ENCODE assay signal across 18 cellular contexts in genomic region chr17:8140413-8141029, GRCh38. TPM values are rescaled to one million over a fixed set of nuclear protein-coding genes. Genes with fewer than 3 reads are reported as not detected.
DNase-seq lines count a peak whose midpoint lies in the region; ATAC-seq and TF ChIP-seq lines count a peak whose summit lies in the region.
"Had no signal": no experiment of that assay in that cellular context is flagged by ENCODE, and none has a peak within 500 bp of the region (broad histone marks: within the 10 kb centered on the region; RNA-seq: fewer than 3 reads in every experiment).

No MANE protein-coding gene starts in this region.

- no peak for TF ChIP-seq POLR2A in uterus (IDR thresholded peaks at IDR 0.05)

- no peak overlapping the region for H3K18ac ChIP-seq in neuronal stem cell (ENCODE audit: low read length)

- H3K9me3 ChIP-seq in right atrium auricular region (no peaks in the 10 kb centered on the region), colonic mucosa (no peaks in the 10 kb centered on the region), neuronal stem cell (replicated peaks in 1 of 2; ENCODE audit: control insufficient read depth in 2 of 2, insufficient read depth in 1 of 2, low read depth in 1 of 2, low read length in 2 of 2) (no peaks in the 10 kb centered on the region), uterus (no peaks in the 10 kb centered on the region)
- H3K9me3 ChIP-seq: left lung had no signal

- peak overlapping the region; percentile 56 for H2BK5ac ChIP-seq in neuronal stem cell (ENCODE audit: low read length)

- no peak overlapping the region for H3K4me2 ChIP-seq in neuronal stem cell (ENCODE audit: insufficient read depth, low read length, poor library complexity, severe bottlenecking)
- H3K4me2 ChIP-seq: KMS-11 had no signal

- H3K23ac ChIP-seq in neuronal stem cell (ENCODE audit: low read depth, low read length, poor library complexity): no peak overlapping the region

- no peak overlapping the region for H3K14ac ChIP-seq in neuronal stem cell (ENCODE audit: low read length)

- no peak overlapping the region for H2AFZ ChIP-seq in neuronal stem cell (ENCODE audit: low read length)

- no peak for TF ChIP-seq CTCF in right atrium auricular region (IDR thresholded peaks at IDR 0.05)
- no peak for TF ChIP-seq CTCF in colonic mucosa (IDR thresholded peaks at IDR 0.05)
- TF ChIP-seq CTCF in uterus (IDR thresholded peaks at IDR 0.05): no peak
- TF ChIP-seq CTCF in GM20000 (IDR thresholded peaks at IDR 0.05; ENCODE audit: extremely low read depth, missing control alignments): no peak

- H3K9ac ChIP-seq in colonic mucosa (ENCODE audit: low read depth in 2 of 2, low read length in 2 of 2) (no peak overlapping the region), neuronal stem cell (ENCODE audit: low read depth, low read length, poor library complexity) (no peak overlapping the region)
- H3K9ac ChIP-seq: KMS-11 had no signal

- H2AK5ac ChIP-seq in neuronal stem cell (ENCODE audit: low read depth, low read length): no peak overlapping the region

- no peak overlapping the region for H2BK12ac ChIP-seq in neuronal stem cell (ENCODE audit: low read length)

- intact Hi-C loops in Right ventricle myocardium inferior (cut with DNase I) (loop anchor here (1.0 kb wide), 1 partner anchor 9 kb away; no protein-coding TSS in a partner anchor), colonic mucosa (cut with DNase I) (no loop called here), uterus (cut with DNase I; ENCODE audit: low total_unique reads) (no loop called here)

- no peak for ATAC-seq in Right ventricle myocardium inferior
- no peak for ATAC-seq in GM21737 (IDR thresholded peaks at IDR 0.05; ENCODE audit: unreplicated experiment)
- ATAC-seq: left lung, WTC11 had no signal

- no peak for DNase-seq in right atrium auricular region (ENCODE audit: low spot score)
- no peak for DNase-seq in Right ventricle myocardium inferior (ENCODE audit: missing footprints)
- peak; percentile 20 for DNase-seq in colonic mucosa
- no peak for DNase-seq in neuronal stem cell (ENCODE audit: low spot score)
- no peak for DNase-seq in uterus
- no peak for DNase-seq in GM20000 (ENCODE audit: low spot score)
- DNase-seq in NCI-H1417 (lab: John Stamatoyannopoulos, UW): no peak
- DNase-seq: activated gamma-delta T cell treated with Interleukin-2 at 50 U/mL for 16 hours, AML-193, NCI-H1092 treated with DMSO at 0.1 percent for 48 hours, NCI-H774 had no signal

- no peak overlapping the region for H4K91ac ChIP-seq in neuronal stem cell (ENCODE audit: low read depth, low read length, poor library complexity)

- H3K36me3 ChIP-seq in right atrium auricular region: peaks cover 63% of the 10 kb centered on the region
- peaks cover 11% of the 10 kb centered on the region for H3K36me3 ChIP-seq in colonic mucosa
- H3K36me3 ChIP-seq in neuronal stem cell (replicated peaks in 1 of 2; ENCODE audit: control insufficient read depth in 2 of 2, insufficient read depth in 2 of 2, low read length in 2 of 2): peaks cover 38 to 53% of the 10 kb centered on the region in 2 donors
- no peaks in the 10 kb centered on the region for H3K36me3 ChIP-seq in uterus

- WGBS in neuronal stem cell (ENCODE audit: extremely low coverage in 2 of 2, insufficient read length in 2 of 2, insufficient replicate concordance in 1 of 2), 2 donors: no CpG with 5 or more reads among the region's 7 CpGs

- H3K4ac ChIP-seq in neuronal stem cell (ENCODE audit: low read length): no peak overlapping the region

- H3K4me1 ChIP-seq in right atrium auricular region (peaks cover 0 to 37% of the 10 kb centered on the region in 2 donors), colonic mucosa (no peaks in the 10 kb centered on the region), neuronal stem cell (ENCODE audit: control insufficient read depth in 2 of 2, insufficient read depth in 1 of 2, low read depth in 1 of 2, low read length in 2 of 2) (peaks cover 0 to 5% of the 10 kb centered on the region in 2 donors), uterus (peaks cover 0 to 5% of the 10 kb centered on the region in 2 donors)

- H3K79me1 ChIP-seq in neuronal stem cell (ENCODE audit: low read depth, low read length): peaks cover 6% of the 10 kb centered on the region

- H3K27me3 ChIP-seq in right atrium auricular region (no peaks in the 10 kb centered on the region), colonic mucosa (no peaks in the 10 kb centered on the region), neuronal stem cell (ENCODE audit: control insufficient read depth in 3 of 3, insufficient read depth in 3 of 3, low read depth in 1 of 3, low read length in 3 of 3) (peaks cover 0 to 7% (median 0%) of the 10 kb centered on the region in 3 experiments), uterus (no peaks in the 10 kb centered on the region)
- H3K27me3 ChIP-seq: left lung had no signal

- H3K27ac ChIP-seq in right atrium auricular region (peak overlapping the region; percentile 88 to 95), colonic mucosa (no peak overlapping the region), neuronal stem cell (replicated peaks; ENCODE audit: low read length) (no peak overlapping the region), uterus (peak overlapping the region; percentile 80 to 96)
- H3K27ac ChIP-seq: KMS-11 had no signal

- no peak overlapping the region for H4K8ac ChIP-seq in neuronal stem cell (ENCODE audit: low read depth, low read length)

- no peak overlapping the region for H2BK120ac ChIP-seq in neuronal stem cell (ENCODE audit: low read depth, low read length)

- H3K4me3 ChIP-seq in right atrium auricular region (no peak overlapping the region), colonic mucosa (no peak overlapping the region), neuronal stem cell (ENCODE audit: low read length in 2 of 2) (no peak overlapping the region), uterus (no peak overlapping the region)
- H3K4me3 ChIP-seq: left lung had no signal

- H2BK15ac ChIP-seq in neuronal stem cell (ENCODE audit: low read length): no peak overlapping the region

RNA-seq across cellular contexts. Expression of gene PER1, which starts 11.7 kb away (rescaled TPM):
- 10 to 100 TPM; 59.4 to 75.0 TPM for total RNA-seq in right atrium auricular region
- 124 TPM for total RNA-seq in Right ventricle myocardium inferior
- total RNA-seq in colonic mucosa: 10 to 100 TPM; 19.7 to 43.6 TPM
- 17.0 TPM for polyA plus RNA-seq in neuronal stem cell (2013, experiment 1 of 2)
- 18.7 TPM for polyA plus RNA-seq in neuronal stem cell (2013, experiment 2 of 2)
- total RNA-seq in uterus: 100 to 1,000 TPM in 3 of 4 donors, 10 to 100 TPM in 1; 20.0 to 396 (median 163) TPM

RNA-seq across cellular contexts. Expression of gene HES7, which starts 16.6 kb away (rescaled TPM):
- total RNA-seq in right atrium auricular region: not detected
- total RNA-seq in Right ventricle myocardium inferior: not detected
- total RNA-seq in colonic mucosa: not detected
- polyA plus RNA-seq in neuronal stem cell (2013, experiment 1 of 2): 5.8 TPM
- 4.2 TPM for polyA plus RNA-seq in neuronal stem cell (2013, experiment 2 of 2)
- under 1 TPM in 1 of 4 donors, not detected in 3; 0.61 TPM for total RNA-seq in uterus

RNA-seq across cellular contexts. Expression of gene ALOXE3, which starts 22.2 kb away (rescaled TPM):
- total RNA-seq in right atrium auricular region: under 1 TPM in 1 of 2 donors, not detected in 1; 0.20 TPM
- total RNA-seq in Right ventricle myocardium inferior: not detected
- total RNA-seq in colonic mucosa: not detected
- 0.07 TPM for polyA plus RNA-seq in neuronal stem cell (2013, experiment 1 of 2)
- polyA plus RNA-seq in neuronal stem cell (2013, experiment 2 of 2): 0.11 TPM
- under 1 TPM in 1 of 4 donors, not detected in 3; 0.26 TPM for total RNA-seq in uterus
- total RNA-seq: H4, myocyte, right cardiac atrium had no signal
- polyA plus RNA-seq: right cardiac atrium had no signal

RNA-seq across cellular contexts. Expression of gene VAMP2, which starts 22.2 kb away (rescaled TPM):
- 10 to 100 TPM; 27.4 to 39.7 TPM for total RNA-seq in right atrium auricular region
- total RNA-seq in Right ventricle myocardium inferior: 56.6 TPM
- total RNA-seq in colonic mucosa: 10 to 100 TPM; 34.0 to 38.8 TPM
- polyA plus RNA-seq in neuronal stem cell (2013, experiment 1 of 2): 47.3 TPM
- 45.3 TPM for polyA plus RNA-seq in neuronal stem cell (2013, experiment 2 of 2)
- 100 to 1,000 TPM in 1 of 4 donors, 10 to 100 TPM in 2, 1 to 10 TPM in 1; 6.7 to 150 (median 14.1) TPM for total RNA-seq in uterus

RNA-seq across cellular contexts. Expression of gene TMEM107, which starts 35.7 kb away (rescaled TPM):
- total RNA-seq in right atrium auricular region (10 to 100 TPM in 1 of 2 donors, 1 to 10 TPM in 1; 7.3 to 11.0 TPM), Right ventricle myocardium inferior (6.7 TPM), colonic mucosa (10 to 100 TPM; 13.2 to 17.0 TPM), uterus (10 to 100 TPM in 3 of 4 donors, under 1 TPM in 1; 0.77 to 42.6 (median 25.1) TPM)
- 14.8 TPM for polyA plus RNA-seq in neuronal stem cell (2013, experiment 1 of 2)
- 15.2 TPM for polyA plus RNA-seq in neuronal stem cell (2013, experiment 2 of 2)

Comparison
In these comparisons a context has a peak if more than half of its experiments do, and no peak if none do; other contexts are left out.
1. H3K27ac ChIP-seq: peak in right atrium auricular region (2 of 2) and uterus (2 of 2); none in colonic mucosa (single experiment) and neuronal stem cell (single experiment).